ENCODE assay signal across 11 cellular contexts in the genomic region with DNA sequence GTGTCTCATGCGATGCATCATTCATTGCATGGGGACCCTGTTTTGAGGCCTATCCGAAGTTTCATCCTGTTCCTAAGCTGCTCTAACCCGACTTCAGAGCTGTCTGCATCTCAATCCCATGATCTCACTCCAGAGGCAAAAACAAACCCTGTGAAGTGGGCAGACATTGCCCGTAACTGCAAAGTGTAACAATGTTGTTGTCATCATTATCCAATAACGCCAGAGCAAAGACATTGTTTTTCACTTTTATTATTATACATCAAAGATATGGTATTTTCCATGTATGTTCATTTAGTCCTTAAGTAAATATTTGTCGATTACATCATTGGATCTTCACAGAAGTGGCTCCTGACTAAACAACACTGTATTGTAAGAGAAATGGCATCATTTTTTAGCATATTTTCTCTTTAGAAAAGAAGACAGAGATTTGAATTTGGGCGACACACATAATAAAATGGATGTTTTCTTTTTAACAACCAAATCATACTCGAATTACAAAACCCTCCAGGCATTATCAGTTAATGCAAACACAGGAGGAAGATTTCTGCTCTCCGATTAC.
DNase-seq lines count a peak whose midpoint lies in the region; ATAC-seq and TF ChIP-seq lines count a peak whose summit lies in the region.
"Had no signal": no experiment of that assay in that cellular context is flagged by ENCODE, and none has a peak within 500 bp of the region (broad histone marks: within the 10 kb centered on the region; RNA-seq: fewer than 3 reads in every experiment).

No MANE protein-coding gene starts in this region.

- no peaks in the 10 kb centered on the region for H3K9me3 Mint-ChIP-seq in nephron
- H3K9me3 Mint-ChIP-seq in activated naive CD8-positive, alpha-beta T cell treated with anti-CD3 and anti-CD28 coated beads for 36 hours = no peaks in the 10 kb centered on the region
- H3K9me3 Mint-ChIP-seq: CD8-positive, alpha-beta memory T cell; T-cell had no signal

- H3K4me3 Mint-ChIP-seq in nephron = no peak overlapping the region
- H3K4me3 Mint-ChIP-seq in activated naive CD8-positive, alpha-beta T cell treated with anti-CD3 and anti-CD28 coated beads for 36 hours = no peak overlapping the region
- H3K4me3 Mint-ChIP-seq: CD8-positive, alpha-beta memory T cell; T-cell had no signal

- no peaks in the 10 kb centered on the region for H3K36me3 Mint-ChIP-seq in nephron (ENCODE audit: low read depth)
- no peaks in the 10 kb centered on the region for H3K36me3 Mint-ChIP-seq in activated naive CD8-positive, alpha-beta T cell treated with anti-CD3 and anti-CD28 coated beads for 36 hours
- H3K36me3 Mint-ChIP-seq: CD8-positive, alpha-beta memory T cell; T-cell had no signal

- H3K27ac ChIP-seq in cingulate gyrus (ENCODE audit: low read depth, low read length) = peak overlapping the region; percentile 72

- H3K27me3 Mint-ChIP-seq in nephron (ENCODE audit: low read depth) = peaks cover 14% of the 10 kb centered on the region
- no peaks in the 10 kb centered on the region for H3K27me3 Mint-ChIP-seq in activated naive CD8-positive, alpha-beta T cell treated with anti-CD3 and anti-CD28 coated beads for 36 hours
- H3K27me3 Mint-ChIP-seq: T-cell had no signal

- peaks cover 17% of the 10 kb centered on the region for H3K4me1 Mint-ChIP-seq in nephron
- no peaks in the 10 kb centered on the region for H3K4me1 Mint-ChIP-seq in activated naive CD8-positive, alpha-beta T cell treated with anti-CD3 and anti-CD28 coated beads for 36 hours
- H3K4me1 Mint-ChIP-seq: CD8-positive, alpha-beta memory T cell; T-cell had no signal

- no peak for ATAC-seq in HG03469 (IDR thresholded peaks at IDR 0.05; ENCODE audit: unreplicated experiment)
- ATAC-seq: T-cell had no signal

- H3K27ac Mint-ChIP-seq in nephron = peak overlapping the region; percentile 2 to 55 (median 43)
- H3K27ac Mint-ChIP-seq in activated naive CD8-positive, alpha-beta T cell treated with anti-CD3 and anti-CD28 coated beads for 36 hours = no peak overlapping the region
- H3K27ac Mint-ChIP-seq: T-cell had no signal

- TF ChIP-seq CTCF in nephron (IDR thresholded peaks at IDR 0.05; ENCODE audit: unreplicated experiment in 3 of 3) = no peak

- DNase-seq in COLO668 (lab: John Stamatoyannopoulos, UW; ENCODE audit: unreplicated experiment) = peak; percentile 28
- peak; percentile 86 for DNase-seq in NCI-H146 treated with DMSO at 0.1 percent for 48 hours (lab: John Stamatoyannopoulos, UW; ENCODE audit: unreplicated experiment)
- no peak for DNase-seq in activated naive CD8-positive, alpha-beta T cell treated with anti-CD3 and anti-CD28 coated beads for 36 hours
- DNase-seq in activated CD4-positive, alpha-beta T cell treated with anti-CD3 and anti-CD28 coated beads, Interleukin-2, amount 50 U/mL, for 1 hour = no peak
- DNase-seq in AG08396 (ENCODE audit: low spot score) = no peak
- DNase-seq: CD8-positive, alpha-beta memory T cell; NCI-H446; T-cell had no signal

Comparison
In these comparisons a context has a peak if more than half of its experiments do, and no peak if none do; other contexts are left out.
1. DNase-seq: peak in COLO668 (single experiment) and NCI-H146 treated with DMSO at 0.1 percent for 48 hours (single experiment); none in activated naive CD8-positive, alpha-beta T cell treated with anti-CD3 and anti-CD28 coated beads for 36 hours (single experiment), activated CD4-positive, alpha-beta T cell treated with anti-CD3 and anti-CD28 coated beads, Interleukin-2, amount 50 U/mL, for 1 hour (single experiment) and AG08396 (single experiment).